20 cellular contexts compared by ENCODE assay signal in the genomic region with DNA sequence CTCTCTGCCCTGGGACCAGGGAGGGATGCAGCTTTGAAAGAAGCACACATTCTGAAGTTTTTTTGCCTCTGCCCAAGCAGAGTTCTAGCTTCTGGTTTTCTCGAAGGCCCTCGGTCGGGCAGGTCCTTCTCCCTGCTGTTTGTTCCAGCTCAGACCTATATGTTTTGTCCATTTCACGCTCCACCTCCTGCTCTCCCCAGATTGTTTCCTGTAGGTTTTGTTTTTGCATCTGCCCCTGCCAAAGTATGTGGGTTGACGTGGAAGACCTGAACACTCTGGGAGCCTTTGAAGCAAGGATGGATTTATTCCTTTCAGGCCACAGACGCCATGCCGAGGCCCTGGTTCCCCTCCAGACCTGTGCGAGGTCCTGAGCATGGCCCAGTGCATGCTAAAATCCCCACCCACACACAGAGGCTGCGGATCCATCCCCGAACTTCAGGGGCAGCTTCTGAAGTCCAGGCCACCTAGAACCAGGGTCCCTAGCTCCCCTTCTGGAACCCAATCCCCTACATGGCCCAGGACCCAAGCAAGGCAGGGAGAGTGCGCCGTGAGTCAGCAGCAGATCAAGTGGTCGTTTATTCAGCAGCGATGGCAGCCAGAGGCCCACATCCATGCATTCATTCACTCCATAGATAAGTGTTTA.
DNase-seq lines count a peak whose midpoint lies in the region; ATAC-seq and TF ChIP-seq lines count a peak whose summit lies in the region.
"Had no signal": no experiment of that assay in that cellular context is flagged by ENCODE, and none has a peak within 500 bp of the region (broad histone marks: within the 10 kb centered on the region; RNA-seq: fewer than 3 reads in every experiment).

No MANE protein-coding gene starts in this region.

- peak overlapping the region; percentile 73 for H3K27ac Mint-ChIP-seq in nephron progenitor cell
- H3K27ac Mint-ChIP-seq: WTC11 had no signal

- H3K4me3 ChIP-seq in esophagus squamous epithelium, result no peak overlapping the region
- no peak overlapping the region for H3K4me3 ChIP-seq in tibial artery
- H3K4me3 ChIP-seq: vagina had no signal

- H3K36me3 ChIP-seq in esophagus squamous epithelium (no peaks in the 10 kb centered on the region), tibial artery (no peaks in the 10 kb centered on the region)
- H3K36me3 ChIP-seq: neutrophil, vagina had no signal

- H3K9me3 ChIP-seq in esophagus squamous epithelium, result no peaks in the 10 kb centered on the region
- H3K9me3 ChIP-seq in tibial artery, result no peaks in the 10 kb centered on the region
- H3K9me3 ChIP-seq: neutrophil, vagina had no signal

- 80% methylated on average over 8 to 10 of the region's 14 CpGs for WGBS in esophagus squamous epithelium, 2 donors

- H3K4me1 Mint-ChIP-seq in nephron progenitor cell, result peaks cover 88% of the 10 kb centered on the region

- TF ChIP-seq CTCF in esophagus squamous epithelium (IDR thresholded peaks at IDR 0.05) (no peak), nephron progenitor cell (IDR thresholded peaks at IDR 0.05) (no peak), tibial artery (IDR thresholded peaks at IDR 0.05) (no peak)

- TF ChIP-seq POLR2A in esophagus squamous epithelium (IDR thresholded peaks at IDR 0.05), result no peak

- DNase-seq in cardiac septum (ENCODE audit: low spot score) (peak; percentile 53), left ventricle myocardium superior (no peak), esophagus squamous epithelium (lab: John Stamatoyannopoulos, UW) (no peak), nephron progenitor cell (no peak), tibial artery (no peak), NAMALWA (ENCODE audit: low spot score) (no peak)
- no peak for DNase-seq in stimulated activated CD4-positive, alpha-beta T cell treated with anti-CD3 and anti-CD28 coated beads, Interleukin-4, amount 100 ng/mL, for 4 hours
- DNase-seq: activated CD8-positive, alpha-beta memory T cell treated with anti-CD3 and anti-CD28 coated beads, Interleukin-2, amount 50 U/mL, for 48 hours; C1 segment of cervical spinal cord; Calu3; H9; left colon; midbrain; NCI-H1105 treated with DMSO at 0.1 percent for 48 hours; T-helper 9 cell had no signal

- peaks cover 8% of the 10 kb centered on the region for H3K27me3 Mint-ChIP-seq in nephron progenitor cell (ENCODE audit: low read depth, poor library complexity)
- H3K27me3 Mint-ChIP-seq: IgD-negative memory B cell had no signal

- H3K4me1 ChIP-seq in esophagus squamous epithelium (peaks cover 9 to 72% (median 21%) of the 10 kb centered on the region in 3 donors), tibial artery (peaks cover 0 to 71% (median 43%) of the 10 kb centered on the region in 4 donors)

- H3K27ac ChIP-seq in esophagus squamous epithelium, result peak overlapping the region in 3 of 4 donors; percentile 69 to 72 (median 69)
- H3K27ac ChIP-seq in tibial artery, result peak overlapping the region; percentile 84 to 87
- H3K27ac ChIP-seq: neutrophil, vagina had no signal

- ATAC-seq in left ventricle myocardium superior, result no peak
- no peak for ATAC-seq in esophagus mucosa
- ATAC-seq: left colon, WTC11 had no signal

- no peaks in the 10 kb centered on the region for H3K27me3 ChIP-seq in esophagus squamous epithelium
- no peaks in the 10 kb centered on the region for H3K27me3 ChIP-seq in tibial artery
- H3K27me3 ChIP-seq: vagina had no signal

- H3K4me3 Mint-ChIP-seq in nephron progenitor cell, result peak overlapping the region; percentile 7
- H3K4me3 Mint-ChIP-seq: H9, IgD-negative memory B cell, WTC11 had no signal

- intact Hi-C loops in cardiac septum (cut with DNase I) (no loop called here), left ventricle myocardium superior (cut with micrococcal nuclease) (no loop called here), esophagus squamous epithelium (cut with DNase I) (no loop called here), tibial artery (cut with DNase I; ENCODE audit: low total_unique reads) (no loop called here)

- no peaks in the 10 kb centered on the region for H3K36me3 Mint-ChIP-seq in nephron progenitor cell (ENCODE audit: low read depth)
- H3K36me3 Mint-ChIP-seq: WTC11 had no signal

- H3K9me3 Mint-ChIP-seq in nephron progenitor cell, result no peaks in the 10 kb centered on the region
- H3K9me3 Mint-ChIP-seq: H9, IgD-negative memory B cell, WTC11 had no signal
